Comparison of ENCODE assay signal across 8 cellular contexts in genomic region chr1:159780583-159781582, GRCh38. TPM values are rescaled to one million over a fixed set of nuclear protein-coding genes. Genes with fewer than 3 reads are reported as not detected.
DNase-seq lines count a peak whose midpoint lies in the region; ATAC-seq, FAIRE-seq and TF ChIP-seq lines count a peak whose summit lies in the region.

DUSP23 (plus strand) TSS chr1:159780962; CDS start chr1:159781101, 139 bp downstream.

- H3K27ac ChIP-seq in HUES64 (ENCODE audit: low read depth, low read length), result peak within 1 kb of the TSS; percentile 19; the same call in 1 of the 2 replicates
- no peak within 1 kb of the TSS for H3K27ac ChIP-seq in OCI-LY3 (ENCODE audit: low read length)

- no peak within 1 kb of the TSS for H2AFZ ChIP-seq in OCI-LY3 (ENCODE audit: low read depth, low read length)

- no peak within 1 kb of the TSS for H3K4me2 ChIP-seq in OCI-LY3 (ENCODE audit: low read length)

- H3K9me3 ChIP-seq in HUES64 (ENCODE audit: insufficient read depth, low read depth, low read length) (no peaks in the 10 kb centered on the region), OCI-LY3 (ENCODE audit: insufficient read depth, low read length) (no peaks in the 10 kb centered on the region), mucosa of descending colon (no peaks in the 10 kb centered on the region)

- WGBS in HUES64, result 60% methylated on average over 88 of the region's 88 CpGs

- H3K9ac ChIP-seq in HUES64 (ENCODE audit: low read depth, low read length), result peak within 1 kb of the TSS; percentile 49; the same call in 1 of the 2 replicates
- H3K9ac ChIP-seq in OCI-LY3 (ENCODE audit: low read length), result no peak within 1 kb of the TSS

- TF ChIP-seq CTCF in D721Med (IDR thresholded peaks at IDR 0.05; ENCODE audit: insufficient read depth, missing control alignments) (peak; percentile 71), OCI-LY3 (IDR thresholded peaks at IDR 0.05; ENCODE audit: low read depth, low read length) (peak; percentile 27), epithelial cell of esophagus (IDR thresholded peaks at IDR 0.05; ENCODE audit: insufficient read depth, low read depth, low read length, missing control alignments) (peak; percentile 90), mucosa of descending colon (IDR thresholded peaks at IDR 0.05) (peak; percentile 92)

- intact Hi-C loops in mucosa of descending colon (cut with DNase I, micrococcal nuclease), result no loop called here

- H4K20me1 ChIP-seq in OCI-LY3 (ENCODE audit: insufficient read depth, low read length), result no peaks in the 10 kb centered on the region

- peak; percentile 98 for ATAC-seq in GM21423 (IDR thresholded peaks at IDR 0.05; ENCODE audit: unreplicated experiment)
- peak; percentile 98 for ATAC-seq in mucosa of descending colon

- H3K36me3 ChIP-seq in HUES64 (ENCODE audit: insufficient read depth, low read length) (no peaks in the 10 kb centered on the region), OCI-LY3 (replicated peaks; ENCODE audit: low read depth, low read length) (no peaks in the 10 kb centered on the region), mucosa of descending colon (ENCODE audit: low read depth) (no peaks in the 10 kb centered on the region)

- H3K4me1 ChIP-seq in HUES64 (ENCODE audit: insufficient read depth, low read length) (peaks cover 11% of the 10 kb centered on the region), OCI-LY3 (ENCODE audit: low read length) (no peaks in the 10 kb centered on the region), mucosa of descending colon (ENCODE audit: low read depth) (peaks cover 5% of the 10 kb centered on the region)

- FAIRE-seq in D721Med (lab: Jason Lieb, UNC), result no peak

- H3K79me2 ChIP-seq in OCI-LY3 (ENCODE audit: low read length), result no peaks in the 10 kb centered on the region

- DNase-seq in D721Med (ENCODE audit: insufficient read length, low spot score) (no peak), activated T-cell treated with anti-CD3 and anti-CD28 coated beads for 48 hours (ENCODE audit: low read depth) (peak; percentile 94), epithelial cell of esophagus (ENCODE audit: low read depth) (peak; percentile 99), mucosa of descending colon (peak; percentile 98 to 99 (median 98))
- peak; percentile 91 for DNase-seq in stimulated activated CD8-positive, alpha-beta memory T cell treated with anti-CD3 and anti-CD28 coated beads, Interleukin-4, amount 100 ng/mL, for 24 hours (ENCODE audit: low read depth)

- H3K27me3 ChIP-seq in HUES64 (ENCODE audit: insufficient read depth, low read length), result no peaks in the 10 kb centered on the region
- no peaks in the 10 kb centered on the region for H3K27me3 ChIP-seq in OCI-LY3 (ENCODE audit: low read depth, low read length)

- H3K4me3 ChIP-seq in HUES64 (ENCODE audit: low read length) (peak within 1 kb of the TSS; percentile 52), OCI-LY3 (ENCODE audit: low read length) (no peak within 1 kb of the TSS), epithelial cell of esophagus (ENCODE audit: low read length) (peak within 1 kb of the TSS; percentile 72), mucosa of descending colon (peak within 1 kb of the TSS; percentile 69)

RNA-seq across cellular contexts. Expression of gene DUSP23, which starts in this region (rescaled TPM):
- 18.7 TPM for polyA plus RNA-seq in HUES64 (2013, experiment 1 of 2)
- 24.5 TPM for polyA plus RNA-seq in HUES64 (2013, experiment 2 of 2)
- total RNA-seq in mucosa of descending colon, result 10 to 100 TPM; 33.6 to 58.5 (median 48.8) TPM

Comparison
In these comparisons a context has a peak if more than half of its experiments do, and no peak if none do; other contexts are left out.
1. CTCF ChIP-seq: peak in every context shown above with its lines; median percentile 92 in mucosa of descending colon; 90 in epithelial cell of esophagus; 71 in D721Med; 27 in OCI-LY3.